ENCODE assay signal across 8 cellular contexts in the genomic region with DNA sequence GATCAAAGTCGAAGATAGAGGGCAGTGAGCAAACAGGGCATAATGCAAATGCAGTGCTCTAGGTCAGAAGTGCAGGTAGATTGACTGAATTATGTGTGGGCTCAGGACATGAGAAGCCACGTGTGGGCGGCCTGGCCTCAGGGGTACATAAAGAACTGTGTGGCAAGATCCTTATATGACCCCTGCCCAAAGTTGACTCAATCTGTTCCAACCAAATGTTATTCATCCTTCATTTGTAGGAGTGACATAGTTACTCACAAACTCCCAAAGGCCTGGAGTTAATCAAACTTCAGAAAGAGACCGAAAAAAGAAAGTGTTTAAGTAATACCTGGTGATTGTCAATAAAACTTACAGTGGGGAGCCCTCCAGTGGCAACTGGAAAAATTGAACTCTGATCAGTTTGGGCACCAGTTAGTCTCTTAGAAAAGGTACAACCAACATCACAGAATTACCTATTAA.
A peak's percentile ranks its signal among the peaks of the same experiment; 100 is the strongest.
DNase-seq lines count a peak whose midpoint lies in the region; ATAC-seq and TF ChIP-seq lines count a peak whose summit lies in the region.

No MANE protein-coding gene starts in this region.

- peaks cover 3% of the 10 kb centered on the region for H3K4me1 ChIP-seq in Loucy (ENCODE audit: insufficient read depth, low read length, poor library complexity, severe bottlenecking)

- no peaks in the 10 kb centered on the region for H3F3A ChIP-seq in Loucy (ENCODE audit: low read depth)

- no peak overlapping the region for H3K4me2 ChIP-seq in Loucy (ENCODE audit: low read depth, low read length, poor library complexity, severe bottlenecking)

- TF ChIP-seq CTCF in Loucy (conservative IDR thresholded peaks at IDR 0.05; ENCODE audit: low read length) (peak; percentile 78), neural crest cell (conservative IDR thresholded peaks at IDR 0.05) (peak; percentile 76)

- no peaks in the 10 kb centered on the region for H3K9me2 ChIP-seq in Loucy (replicated peaks; ENCODE audit: low read depth, low read length)

- no peak overlapping the region for H2AFZ ChIP-seq in Loucy (ENCODE audit: low read length)

- peak; percentile 2 to 11 for DNase-seq in activated T-cell treated with anti-CD3 and anti-CD28 coated beads, Interleukin-2, amount 50 U/mL, for 72 hours
- DNase-seq in activated T-cell treated with anti-CD3 and anti-CD28 coated beads, Interleukin-2, amount 50 U/mL, for 4 hours = no peak
- DNase-seq in cerebellum (ENCODE audit: low spot score) = peak; percentile 9
- DNase-seq in neural crest cell (ENCODE audit: low read depth, low spot score) = no peak
- DNase-seq in NK-92 (lab: John Stamatoyannopoulos, UW; ENCODE audit: unreplicated experiment) = no peak

- peaks cover 7% of the 10 kb centered on the region for H3K27me3 Mint-ChIP-seq in activated T-cell treated with anti-CD3 and anti-CD28 coated beads, Interleukin-2, amount 50 U/mL, for 72 hours (ENCODE audit: low read depth)
- peaks cover 4% of the 10 kb centered on the region for H3K27me3 Mint-ChIP-seq in activated T-cell treated with anti-CD3 and anti-CD28 coated beads, Interleukin-2, amount 50 U/mL, for 4 hours (ENCODE audit: low read depth)
- no peaks in the 10 kb centered on the region for H3K27me3 Mint-ChIP-seq in neural crest cell (ENCODE audit: low read depth)

- ATAC-seq in activated T-cell treated with anti-CD3 and anti-CD28 coated beads, Interleukin-2, amount 50 U/mL, for 72 hours (replicated peaks in 1 of 2) = peak in 1 of 2 donors; percentile 53
- ATAC-seq in activated T-cell treated with anti-CD3 and anti-CD28 coated beads, Interleukin-2, amount 50 U/mL, for 4 hours = no peak
- no peak for ATAC-seq in GM18519 (IDR thresholded peaks at IDR 0.05; ENCODE audit: low FRiP score, unreplicated experiment)
- ATAC-seq in GM19324 (IDR thresholded peaks at IDR 0.05; ENCODE audit: low FRiP score, unreplicated experiment) = no peak

- H3K9me3 Mint-ChIP-seq in activated T-cell treated with anti-CD3 and anti-CD28 coated beads, Interleukin-2, amount 50 U/mL, for 72 hours = no peaks in the 10 kb centered on the region
- peaks cover 3% of the 10 kb centered on the region for H3K9me3 Mint-ChIP-seq in activated T-cell treated with anti-CD3 and anti-CD28 coated beads, Interleukin-2, amount 50 U/mL, for 4 hours
- no peaks in the 10 kb centered on the region for H3K9me3 Mint-ChIP-seq in neural crest cell

- H3K27me3 ChIP-seq in Loucy (ENCODE audit: insufficient read depth, low read length, poor library complexity, severe bottlenecking) = no peaks in the 10 kb centered on the region

- H3K36me3 Mint-ChIP-seq in activated T-cell treated with anti-CD3 and anti-CD28 coated beads, Interleukin-2, amount 50 U/mL, for 72 hours (ENCODE audit: insufficient read depth in 2 of 2) = no peaks in the 10 kb centered on the region
- H3K36me3 Mint-ChIP-seq in activated T-cell treated with anti-CD3 and anti-CD28 coated beads, Interleukin-2, amount 50 U/mL, for 4 hours (ENCODE audit: insufficient read depth) = no peaks in the 10 kb centered on the region
- H3K36me3 Mint-ChIP-seq in neural crest cell (ENCODE audit: low read depth) = no peaks in the 10 kb centered on the region

- no peak overlapping the region for H3K4me3 ChIP-seq in Loucy (ENCODE audit: low read length, poor library complexity, severe bottlenecking)

- peaks cover 4% of the 10 kb centered on the region for H3K4me1 Mint-ChIP-seq in activated T-cell treated with anti-CD3 and anti-CD28 coated beads, Interleukin-2, amount 50 U/mL, for 72 hours (ENCODE audit: low read depth)
- no peaks in the 10 kb centered on the region for H3K4me1 Mint-ChIP-seq in activated T-cell treated with anti-CD3 and anti-CD28 coated beads, Interleukin-2, amount 50 U/mL, for 4 hours (ENCODE audit: low read depth)
- peaks cover 4% of the 10 kb centered on the region for H3K4me1 Mint-ChIP-seq in neural crest cell

- H3K36me3 ChIP-seq in Loucy (ENCODE audit: insufficient read depth, low read length) = no peaks in the 10 kb centered on the region

- H3K27ac Mint-ChIP-seq in activated T-cell treated with anti-CD3 and anti-CD28 coated beads, Interleukin-2, amount 50 U/mL, for 72 hours = no peak overlapping the region
- H3K27ac Mint-ChIP-seq in neural crest cell (ENCODE audit: unreplicated experiment) = no peak overlapping the region

- no peak overlapping the region for H3K4me3 Mint-ChIP-seq in activated T-cell treated with anti-CD3 and anti-CD28 coated beads, Interleukin-2, amount 50 U/mL, for 72 hours
- no peak overlapping the region for H3K4me3 Mint-ChIP-seq in activated T-cell treated with anti-CD3 and anti-CD28 coated beads, Interleukin-2, amount 50 U/mL, for 4 hours
- no peak overlapping the region for H3K4me3 Mint-ChIP-seq in neural crest cell

- no peaks in the 10 kb centered on the region for H3K9me3 ChIP-seq in Loucy (ENCODE audit: insufficient read depth, low read depth, low read length)

- H4K20me1 ChIP-seq in Loucy (ENCODE audit: insufficient read depth, low read length, poor library complexity, severe bottlenecking) = no peaks in the 10 kb centered on the region

- H3K9ac ChIP-seq in Loucy (ENCODE audit: low read depth, low read length, poor library complexity, severe bottlenecking) = no peak overlapping the region

- no peaks in the 10 kb centered on the region for H3K79me2 ChIP-seq in Loucy (ENCODE audit: insufficient read depth, low read length)

Comparison
In these comparisons a context has a peak if more than half of its experiments do, and no peak if none do; other contexts are left out.
1. DNase-seq: peak in activated T-cell treated with anti-CD3 and anti-CD28 coated beads, Interleukin-2, amount 50 U/mL, for 72 hours (2 of 2) and cerebellum (single experiment); none in activated T-cell treated with anti-CD3 and anti-CD28 coated beads, Interleukin-2, amount 50 U/mL, for 4 hours (single experiment), neural crest cell (single experiment) and NK-92 (single experiment).